In the genomic region with DNA sequence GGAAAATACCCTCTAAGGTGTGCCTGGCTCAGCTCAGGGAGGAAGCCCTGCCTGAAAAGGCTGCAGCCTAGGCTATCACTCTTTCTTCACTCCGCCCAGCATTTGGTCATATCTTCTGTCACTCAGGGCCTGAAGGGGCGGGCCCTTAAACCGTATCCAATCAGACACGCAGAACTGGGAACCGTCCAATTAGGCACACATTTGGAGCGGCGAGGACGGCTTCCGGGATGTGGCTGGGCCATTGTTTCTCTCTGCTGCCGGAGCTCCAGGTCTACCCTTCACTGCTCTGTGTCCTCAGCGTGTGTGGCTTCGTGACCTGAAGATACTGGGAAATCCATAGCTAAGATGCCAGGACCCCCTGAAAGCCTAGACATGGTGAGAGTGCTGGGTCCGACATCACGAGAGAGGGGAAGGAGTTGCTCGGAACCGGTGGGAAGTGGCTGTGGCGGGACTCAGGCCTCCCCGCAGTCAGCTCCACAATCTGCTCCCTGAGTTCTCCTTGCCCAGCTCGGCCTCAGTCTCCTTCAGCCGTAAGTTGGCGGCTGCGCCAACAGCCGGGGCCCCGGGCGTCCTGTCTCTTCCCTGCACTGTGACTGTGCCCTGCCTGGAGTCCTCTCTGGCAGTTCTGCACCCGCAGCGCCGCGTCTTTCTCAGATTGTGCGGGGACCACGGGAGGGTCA, we compare ENCODE assay signal across 8 cellular contexts. TPM values are rescaled to one million over a fixed set of nuclear protein-coding genes. Genes with fewer than 3 reads are reported as not detected.
DNase-seq lines count a peak whose midpoint lies in the region; ATAC-seq and TF ChIP-seq lines count a peak whose summit lies in the region.

TSS of gene ZNF493 (plus strand) at position 241 of the 680 bp plus-strand sequence. CDS start at position 346, 105 bp downstream.

- peaks cover 11% of the 10 kb centered on the region for H3K9me3 ChIP-seq in left ventricle myocardium inferior (replicated peaks)
- H3K9me3 ChIP-seq in upper lobe of left lung, result peaks cover 0 to 8% (median 3%) of the 10 kb centered on the region in 4 donors

- peak within 1 kb of the TSS; percentile 67 for H3K4me3 ChIP-seq in GM12875 (ENCODE audit: low read depth, low read length)
- H3K4me3 ChIP-seq in left ventricle myocardium inferior, result peak within 1 kb of the TSS; percentile 91
- H3K4me3 ChIP-seq in upper lobe of left lung, result peak within 1 kb of the TSS; percentile 61 to 74 (median 68)

- no peaks in the 10 kb centered on the region for H3K27me3 Mint-ChIP-seq in T-helper 1 cell treated with Interleukin-12 subunit alpha and Interleukin-12 subunit beta and Interleukin-4 antibody, amounts not matched to agents 30 μg/mL and 1 μg/mL, for 36 hours (ENCODE audit: low read depth)

- TF ChIP-seq EP300 in upper lobe of left lung (IDR thresholded peaks at IDR 0.05), result no peak

- peak within 1 kb of the TSS; percentile 90 for H3K27ac ChIP-seq in left ventricle myocardium inferior (replicated peaks)
- H3K27ac ChIP-seq in upper lobe of left lung, result peak within 1 kb of the TSS; percentile 78 to 91 (median 86)

- peak in 3 of 4 donors; percentile 65 to 83 (median 77) for TF ChIP-seq POLR2A in upper lobe of left lung (IDR thresholded peaks at IDR 0.05)

- H3K27ac Mint-ChIP-seq in T-helper 1 cell treated with Interleukin-12 subunit alpha and Interleukin-12 subunit beta and Interleukin-4 antibody, amounts not matched to agents 30 μg/mL and 1 μg/mL, for 36 hours, result peak within 1 kb of the TSS; percentile 90

- intact Hi-C loops in left ventricle myocardium inferior (cut with micrococcal nuclease) (no loop called here), posterior vena cava (cut with DNase I) (no loop called here)

- TF ChIP-seq CTCF in GM12875 (IDR thresholded peaks at IDR 0.05; ENCODE audit: borderline replicate concordance, insufficient read depth, low read depth, low read length), result no peak
- no peak for TF ChIP-seq CTCF in left ventricle myocardium inferior (IDR thresholded peaks at IDR 0.05; ENCODE audit: borderline replicate concordance)
- no peak for TF ChIP-seq CTCF in upper lobe of left lung (IDR thresholded peaks at IDR 0.05)

- H3K27me3 ChIP-seq in left ventricle myocardium inferior (ENCODE audit: low read depth) (no peaks in the 10 kb centered on the region), upper lobe of left lung (no peaks in the 10 kb centered on the region)

- peaks cover 14% of the 10 kb centered on the region for H3K4me1 Mint-ChIP-seq in T-helper 1 cell treated with Interleukin-12 subunit alpha and Interleukin-12 subunit beta and Interleukin-4 antibody, amounts not matched to agents 30 μg/mL and 1 μg/mL, for 36 hours (ENCODE audit: low read depth)

- ATAC-seq in HG02678 (IDR thresholded peaks at IDR 0.05; ENCODE audit: unreplicated experiment) (peak; percentile 100), upper lobe of left lung (ENCODE audit: low FRiP score in 2 of 2) (peak; percentile 100)

- peak; percentile 86 to 98 (median 94) for DNase-seq in NCI-H1417 (lab: John Stamatoyannopoulos, UW)
- peak; percentile 52 to 98 (median 90) for DNase-seq in amygdala (lab: John Stamatoyannopoulos, UW)
- peak; percentile 93 for DNase-seq in left ventricle myocardium inferior
- DNase-seq in posterior vena cava (ENCODE audit: low spot score), result peak; percentile 97
- DNase-seq in upper lobe of left lung, result peak; percentile 85 to 97

- peaks cover 43% of the 10 kb centered on the region for H3K9me3 Mint-ChIP-seq in T-helper 1 cell treated with Interleukin-12 subunit alpha and Interleukin-12 subunit beta and Interleukin-4 antibody, amounts not matched to agents 30 μg/mL and 1 μg/mL, for 36 hours

- peaks cover 54% of the 10 kb centered on the region for H3K4me1 ChIP-seq in left ventricle myocardium inferior
- H3K4me1 ChIP-seq in upper lobe of left lung, result peaks cover 0 to 15% (median 10%) of the 10 kb centered on the region in 4 donors

- H3K36me3 ChIP-seq in left ventricle myocardium inferior, result peaks cover 26% of the 10 kb centered on the region
- peaks cover 0 to 14% (median 0%) of the 10 kb centered on the region in 4 donors for H3K36me3 ChIP-seq in upper lobe of left lung

- peaks cover 36% of the 10 kb centered on the region for H3K36me3 Mint-ChIP-seq in T-helper 1 cell treated with Interleukin-12 subunit alpha and Interleukin-12 subunit beta and Interleukin-4 antibody, amounts not matched to agents 30 μg/mL and 1 μg/mL, for 36 hours (ENCODE audit: low read depth)

- WGBS in upper lobe of left lung, 2 donors, result 0% methylated on average over 11 to 31 of the region's 31 CpGs

- H3K4me3 Mint-ChIP-seq in T-helper 1 cell treated with Interleukin-12 subunit alpha and Interleukin-12 subunit beta and Interleukin-4 antibody, amounts not matched to agents 30 μg/mL and 1 μg/mL, for 36 hours, result peak within 1 kb of the TSS; percentile 97

RNA-seq across cellular contexts. Expression of gene ZNF493, which starts in this region (rescaled TPM):
- 12.0 TPM for total RNA-seq in left ventricle myocardium inferior
- total RNA-seq in posterior vena cava, result 10 to 100 TPM; 15.1 to 16.2 TPM
- 10 to 100 TPM; 19.0 to 86.3 (median 29.7) TPM for total RNA-seq in upper lobe of left lung

Comparison
In these comparisons a context has a peak if more than half of its experiments do, and no peak if none do; other contexts are left out.
1. Peak in every context shown above with its lines: DNase-seq, ATAC-seq, H3K4me3 ChIP-seq and H3K27ac ChIP-seq.